Comparison of ENCODE assay signal across 1 cellular context in genomic region chr21:28069446-28069845, GRCh38.
TF ChIP-seq lines count a peak whose summit lies in the region.

No MANE protein-coding gene starts in this region.

TF ChIP-seq in SK-N-SH treated with all-trans-retinoic acid at 6 μM for 48 hours, 23 proteins besides CTCF, POLR2A, EP300 and RAD21 (continued from another document):
- no peak for TF ChIP-seq ZNF70 (CRISPR knock-in tag; IDR thresholded peaks at IDR 0.05)
TF ChIP-seq in SK-N-SH treated with all-trans-retinoic acid at 6 μM for 48 hours: peak in this region for 2.
